9 cellular contexts compared by ENCODE assay signal in the genomic region with DNA sequence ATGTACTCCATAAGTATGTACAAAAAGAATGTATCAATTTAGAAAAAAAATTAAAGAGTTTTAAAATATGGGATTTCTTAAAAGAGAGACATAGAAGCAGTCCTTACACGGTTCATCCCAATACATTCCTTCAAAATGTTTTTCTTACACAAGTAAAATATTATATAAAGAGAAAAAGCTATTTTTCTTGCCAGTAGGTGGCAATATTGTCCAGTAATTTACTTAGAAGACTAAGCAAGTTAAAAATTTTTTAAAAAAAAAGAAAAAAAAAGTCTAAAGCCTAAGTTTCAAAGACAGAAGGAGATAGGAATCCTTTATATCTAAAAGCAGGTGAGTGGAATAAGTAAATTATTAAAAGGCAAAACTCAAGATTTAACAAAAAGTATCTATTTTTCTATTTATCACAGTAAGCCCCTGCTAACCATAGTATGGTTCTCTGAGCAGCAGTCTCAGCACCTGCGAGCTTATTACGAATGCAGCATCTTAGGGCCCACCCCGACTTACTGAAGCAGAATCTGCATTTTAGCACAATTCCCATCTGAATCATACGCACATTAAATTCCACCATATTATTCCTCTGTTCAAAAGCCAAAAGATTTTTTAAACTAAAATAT.
A peak's percentile ranks its signal among the peaks of the same experiment; 100 is the strongest.
DNase-seq lines count a peak whose midpoint lies in the region; ATAC-seq, FAIRE-seq and TF ChIP-seq lines count a peak whose summit lies in the region.
"Had no signal": no experiment of that assay in that cellular context is flagged by ENCODE, and none has a peak within 500 bp of the region (broad histone marks: within the 10 kb centered on the region; RNA-seq: fewer than 3 reads in every experiment).

No MANE protein-coding gene starts in this region.

- no peaks in the 10 kb centered on the region for H3K36me3 Mint-ChIP-seq in nephron (ENCODE audit: low read depth)

- no peak for ATAC-seq in esophagus mucosa

- H3K4me3 Mint-ChIP-seq in nephron = no peak overlapping the region

- no peak overlapping the region for H3K27ac Mint-ChIP-seq in nephron

- H3K9me3 Mint-ChIP-seq in nephron = no peaks in the 10 kb centered on the region

- no peak for FAIRE-seq in bronchial epithelial cell (lab: Jason Lieb, UNC)

- no peaks in the 10 kb centered on the region for H3K36me3 ChIP-seq in bronchial epithelial cell (ENCODE audit: control insufficient read depth, insufficient read depth, low read length)

- peaks cover 3% of the 10 kb centered on the region for H3K27me3 Mint-ChIP-seq in nephron (ENCODE audit: low read depth)

- no peak overlapping the region for H3K4me3 ChIP-seq in bronchial epithelial cell (ENCODE audit: low read depth, low read length)
- H3K4me3 ChIP-seq: skin epidermis had no signal

- H3K4me1 Mint-ChIP-seq in nephron = no peaks in the 10 kb centered on the region

- no peak for TF ChIP-seq CTCF in bronchial epithelial cell (IDR thresholded peaks at IDR 0.05; ENCODE audit: insufficient read depth, low read length, severe bottlenecking)
- TF ChIP-seq CTCF in nephron (IDR thresholded peaks at IDR 0.05; ENCODE audit: unreplicated experiment in 3 of 3) = peak; percentile 43 to 70 (median 53)

- no peaks in the 10 kb centered on the region for H3K27me3 ChIP-seq in bronchial epithelial cell (ENCODE audit: control insufficient read depth, insufficient read depth, low read length)

- DNase-seq in NCI-H2196 (lab: John Stamatoyannopoulos, UW; ENCODE audit: unreplicated experiment) = peak; percentile 27
- DNase-seq in NCI-H2196 treated with DMSO at 0.1 percent for 48 hours (lab: John Stamatoyannopoulos, UW; ENCODE audit: unreplicated experiment) = no peak
- DNase-seq in NCI-H1694 (lab: John Stamatoyannopoulos, UW) = peak; percentile 36
- DNase-seq in bronchial epithelial cell (ENCODE audit: low read depth) = peak; percentile 58
- DNase-seq in T-helper 9 cell = no peak
- no peak for DNase-seq in stimulated activated naive CD4-positive, alpha-beta T cell treated with Interleukin-2 at 50 U/mL for 16 hours (lab: John Stamatoyannopoulos, UW)

Comparison
In these comparisons a context has a peak if more than half of its experiments do, and no peak if none do; other contexts are left out.
1. DNase-seq: peak in NCI-H2196 (single experiment), NCI-H1694 (single experiment) and bronchial epithelial cell (single experiment); none in NCI-H2196 treated with DMSO at 0.1 percent for 48 hours (single experiment), T-helper 9 cell (single experiment) and stimulated activated naive CD4-positive, alpha-beta T cell treated with Interleukin-2 at 50 U/mL for 16 hours (single experiment).